22 cellular contexts compared by ENCODE assay signal in the genomic region with DNA sequence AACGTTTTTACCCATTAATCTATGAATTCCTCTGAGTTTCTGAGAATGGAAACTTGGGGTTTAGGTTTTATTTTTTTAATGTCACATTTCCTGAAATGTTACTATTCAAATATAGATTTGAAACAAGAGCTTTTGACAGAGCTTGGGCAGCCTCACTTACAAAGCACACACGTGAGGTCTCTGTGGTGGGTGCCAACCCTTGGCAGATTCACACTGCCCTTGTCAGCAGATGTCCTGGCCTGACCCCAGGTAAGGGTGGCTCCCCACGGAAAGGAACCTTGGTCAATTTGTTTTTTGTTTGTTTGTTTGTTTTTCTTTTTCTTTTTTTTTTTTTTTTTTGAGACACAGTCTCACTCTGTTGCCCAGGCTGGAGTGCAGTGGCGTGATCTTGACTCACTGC.
"Had no signal": no experiment of that assay in that cellular context is flagged by ENCODE, and none has a peak within 500 bp of the region (broad histone marks: within the 10 kb centered on the region; RNA-seq: fewer than 3 reads in every experiment).

No MANE protein-coding gene starts in this region.

- H3K27ac ChIP-seq: brain microvascular endothelial cell, esophagus muscularis mucosa, foreskin keratinocyte, heart left ventricle, sigmoid colon, upper lobe of left lung, VCaP had no signal

- H3K27ac Mint-ChIP-seq: activated naive CD4-positive, alpha-beta T cell treated with anti-CD3 and anti-CD28 coated beads, Interleukin-2, amount 10 ng/mL, durations not matched to agents 7 days and 5 days; activated naive CD8-positive, alpha-beta T cell treated with anti-CD3 and anti-CD28 coated beads, Interleukin-2, amount 10 ng/mL, durations not matched to agents 7 days and 5 days; activated T-helper 1 cell treated with anti-CD3 and anti-CD28 coated beads, Interleukin-12 subunit alpha, Interleukin-12 subunit beta, Interleukin-2, Interleukin-4 antibody, amounts not matched to agents 30 ng/mL and 10 ng/mL and 1 ng/mL, durations not matched to agents 14 hours and 24 hours and 36 hours; mesothelial cell of epicardium; progenitor cell of endocrine pancreas; stimulated activated naive CD8-positive, alpha-beta T cell treated with anti-CD3 and anti-CD28 coated beads, Interleukin-15, Interleukin-2, amounts not matched to agents 100 ng/mL and 50 ng/mL, for 24 hours had no signal

- H3K9me3 Mint-ChIP-seq: activated naive CD4-positive, alpha-beta T cell treated with anti-CD3 and anti-CD28 coated beads, Interleukin-2, amount 10 ng/mL, durations not matched to agents 7 days and 5 days; activated naive CD8-positive, alpha-beta T cell treated with anti-CD3 and anti-CD28 coated beads, Interleukin-2, amount 10 ng/mL, durations not matched to agents 7 days and 5 days; activated T-helper 1 cell treated with anti-CD3 and anti-CD28 coated beads, Interleukin-12 subunit alpha, Interleukin-12 subunit beta, Interleukin-2, Interleukin-4 antibody, amounts not matched to agents 30 ng/mL and 10 ng/mL and 1 ng/mL, durations not matched to agents 14 hours and 24 hours and 36 hours; mesothelial cell of epicardium; naive B cell; stimulated activated effector memory CD8-positive, alpha-beta T cell treated with anti-CD3 and anti-CD28 coated beads, Interleukin-12 subunit alpha, Interleukin-12 subunit beta, amount 100 ng/mL, for 72 hours; stimulated activated naive CD8-positive, alpha-beta T cell treated with anti-CD3 and anti-CD28 coated beads, Interleukin-15, Interleukin-2, amounts not matched to agents 100 ng/mL and 50 ng/mL, for 24 hours had no signal

- H3K36me3 Mint-ChIP-seq: activated naive CD4-positive, alpha-beta T cell treated with anti-CD3 and anti-CD28 coated beads, Interleukin-2, amount 10 ng/mL, durations not matched to agents 7 days and 5 days; activated naive CD8-positive, alpha-beta T cell treated with anti-CD3 and anti-CD28 coated beads, Interleukin-2, amount 10 ng/mL, durations not matched to agents 7 days and 5 days; mesothelial cell of epicardium; naive B cell had no signal

- H3K27me3 ChIP-seq: brain microvascular endothelial cell, foreskin keratinocyte, heart left ventricle, sigmoid colon, upper lobe of left lung had no signal

- H3K36me3 ChIP-seq: brain microvascular endothelial cell, esophagus muscularis mucosa, sigmoid colon had no signal

- H3K9me3 ChIP-seq: esophagus muscularis mucosa, heart left ventricle, sigmoid colon, upper lobe of left lung had no signal

- DNase-seq: activated CD4-positive, alpha-beta T cell treated with anti-CD3 and anti-CD28 coated beads for 4 hours; activated CD4-positive, alpha-beta T cell treated with anti-CD3 and anti-CD28 coated beads, Interleukin-2, amount 50 U/mL, for 4 hours; activated CD8-positive, alpha-beta memory T cell treated with anti-CD3 and anti-CD28 coated beads, Interleukin-2, amount 50 U/mL, for 4 hours; activated effector memory CD4-positive, alpha-beta T cell treated with anti-CD3 and anti-CD28 coated beads, Interleukin-2, amount 50 U/mL, for 16 hours; activated naive CD4-positive, alpha-beta T cell treated with anti-CD3 and anti-CD28 coated beads, Interleukin-2, amount 10 ng/mL, durations not matched to agents 7 days and 5 days; activated naive CD8-positive, alpha-beta T cell treated with anti-CD3 and anti-CD28 coated beads, Interleukin-2, amount 10 ng/mL, durations not matched to agents 7 days and 5 days; activated T-cell treated with anti-CD3 and anti-CD28 coated beads, Interleukin-2, amount 50 U/mL, for 1 hour; brain microvascular endothelial cell; foreskin keratinocyte; naive B cell; sigmoid colon; small intestine; stimulated activated CD4-positive, alpha-beta T cell treated with anti-CD3 and anti-CD28 coated beads, Interleukin-4, amount 100 ng/mL, for 24 hours; upper lobe of left lung had no signal

- H3K4me3 ChIP-seq: esophagus muscularis mucosa, heart left ventricle, sigmoid colon, upper lobe of left lung had no signal

- ATAC-seq: foreskin keratinocyte; heart left ventricle; stimulated activated effector memory CD8-positive, alpha-beta T cell treated with anti-CD3 and anti-CD28 coated beads, Interleukin-12 subunit alpha, Interleukin-12 subunit beta, amount 100 ng/mL, for 72 hours had no signal

- H3K4me1 ChIP-seq: foreskin keratinocyte had no signal

- H3K27me3 Mint-ChIP-seq: activated naive CD8-positive, alpha-beta T cell treated with anti-CD3 and anti-CD28 coated beads, Interleukin-2, amount 10 ng/mL, durations not matched to agents 7 days and 5 days; naive B cell; progenitor cell of endocrine pancreas; stimulated activated naive CD8-positive, alpha-beta T cell treated with anti-CD3 and anti-CD28 coated beads, Interleukin-15, Interleukin-2, amounts not matched to agents 100 ng/mL and 50 ng/mL, for 24 hours had no signal

- H3K4me3 Mint-ChIP-seq: activated naive CD4-positive, alpha-beta T cell treated with anti-CD3 and anti-CD28 coated beads, Interleukin-2, amount 10 ng/mL, durations not matched to agents 7 days and 5 days; activated naive CD8-positive, alpha-beta T cell treated with anti-CD3 and anti-CD28 coated beads, Interleukin-2, amount 10 ng/mL, durations not matched to agents 7 days and 5 days; activated T-helper 1 cell treated with anti-CD3 and anti-CD28 coated beads, Interleukin-12 subunit alpha, Interleukin-12 subunit beta, Interleukin-2, Interleukin-4 antibody, amounts not matched to agents 30 ng/mL and 10 ng/mL and 1 ng/mL, durations not matched to agents 14 hours and 24 hours and 36 hours; mesothelial cell of epicardium; naive B cell; stimulated activated effector memory CD8-positive, alpha-beta T cell treated with anti-CD3 and anti-CD28 coated beads, Interleukin-12 subunit alpha, Interleukin-12 subunit beta, amount 100 ng/mL, for 72 hours; stimulated activated naive CD8-positive, alpha-beta T cell treated with anti-CD3 and anti-CD28 coated beads, Interleukin-15, Interleukin-2, amounts not matched to agents 100 ng/mL and 50 ng/mL, for 24 hours had no signal
